In the genomic region with DNA sequence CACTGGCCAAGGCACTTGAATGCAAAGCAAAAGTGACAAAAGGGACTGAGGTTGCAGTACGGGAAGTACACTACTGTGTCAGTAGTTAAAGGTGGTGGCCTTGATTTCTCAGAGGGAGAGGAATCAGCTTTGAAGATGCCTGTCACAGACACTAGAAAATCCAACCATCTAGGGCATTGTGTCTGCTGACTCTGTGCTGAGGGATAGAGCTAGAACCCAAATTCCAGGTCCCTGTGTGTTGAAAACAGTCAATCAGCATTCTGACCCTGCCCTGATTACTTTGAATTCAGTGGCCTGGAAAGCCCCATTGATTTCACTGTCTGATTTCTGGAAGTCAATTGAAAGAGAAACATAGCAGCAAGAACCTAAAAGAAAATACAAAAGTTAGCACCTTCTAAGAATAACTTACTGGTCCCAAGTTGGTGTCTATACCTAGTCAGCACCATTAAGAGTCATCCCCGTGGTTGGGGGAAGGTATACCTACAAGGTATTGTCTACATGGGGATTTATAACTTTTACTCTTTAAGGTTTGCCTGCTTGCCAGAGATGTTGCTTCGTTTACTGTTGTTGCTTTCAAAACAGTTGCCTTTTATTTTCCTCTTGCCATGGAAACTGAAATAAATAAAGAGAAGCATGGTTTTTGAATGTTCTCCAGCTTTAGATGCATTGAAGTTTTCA, we compare ENCODE assay signal across 9 cellular contexts.
DNase-seq lines count a peak whose midpoint lies in the region; ATAC-seq, FAIRE-seq and TF ChIP-seq lines count a peak whose summit lies in the region.
"Had no signal": no experiment of that assay in that cellular context is flagged by ENCODE, and none has a peak within 500 bp of the region (broad histone marks: within the 10 kb centered on the region; RNA-seq: fewer than 3 reads in every experiment).

No MANE protein-coding gene starts in this region.

- peak overlapping the region; percentile 18; the same call in 2 of the 3 replicates for H3K4me2 ChIP-seq in A549
- peak overlapping the region; percentile 70 for H3K4me2 ChIP-seq in GM12878 (ENCODE audit: control insufficient read depth, insufficient read depth)
- no peak overlapping the region for H3K4me2 ChIP-seq in Karpas-422 (ENCODE audit: low read depth, low read length, poor library complexity, severe bottlenecking)

- no peak for DNase-seq in A549 (ENCODE audit: low read depth in 1 of 2, low spot score in 1 of 2)
- DNase-seq in GM12878 (ENCODE audit: low read depth, low spot score) = no peak
- DNase-seq in NCI-H82 treated with DMSO at 0.1 percent for 48 hours (lab: John Stamatoyannopoulos, UW; ENCODE audit: unreplicated experiment) = no peak
- no peak for DNase-seq in Karpas-422
- DNase-seq in NCI-H2029 treated with DMSO at 0.1 percent for 48 hours (lab: John Stamatoyannopoulos, UW) = no peak
- DNase-seq in DMS153 treated with DMSO at 0.1 percent for 48 hours (lab: John Stamatoyannopoulos, UW; ENCODE audit: unreplicated experiment) = no peak

- SMC1A ChIA-PET in GM12878 (lab: Charles Lee; ENCODE audit: uncharacterized antibody, unreplicated experiment) = interaction anchor here (0.7 to 3.8 kb wide), 11 partner anchors 11 to 150 kb away, joined by 4 to 23 read pairs (median 4); no protein-coding TSS in a partner anchor

- H3K36me3 ChIP-seq in GM12878 (ENCODE audit: control insufficient read depth in 2 of 2, insufficient read depth in 2 of 2, low read length in 1 of 2) (no peaks in the 10 kb centered on the region), Karpas-422 (ENCODE audit: insufficient read depth, low read length) (no peaks in the 10 kb centered on the region)

- H3K79me2 ChIP-seq in GM12878 (ENCODE audit: control insufficient read depth, insufficient read depth, low read length) (no peaks in the 10 kb centered on the region), Karpas-422 (ENCODE audit: low read length) (no peaks in the 10 kb centered on the region)

- in situ Hi-C loops in GM12878 (cut with MboI) = loop anchor here (5.0 kb wide), 2 partner anchors 64 to 129 kb away; no protein-coding TSS in a partner anchor

- WGBS in A549 (ENCODE audit: missing lambda C conversion rate) = 74% methylated on average over 3 of the region's 3 CpGs
- WGBS in GM12878 (ENCODE audit: insufficient coverage, insufficient replicate concordance, low lambda C conversion rate, missing lambda C conversion rate) = 3% methylated on average over 3 of the region's 3 CpGs

- ATAC-seq in A549 (no peak), GM19372 (IDR thresholded peaks at IDR 0.05; ENCODE audit: low read depth, unreplicated experiment) (peak; percentile 45), HG03575 (IDR thresholded peaks at IDR 0.05; ENCODE audit: extremely low read depth, insufficient number of reproducible peaks, low FRiP score, unreplicated experiment) (peak; percentile 21), GM12878 (peak; percentile 73)

- H3K9ac ChIP-seq in GM12878 (ENCODE audit: control insufficient read depth, insufficient read depth, low read length) (peak overlapping the region; percentile 38; the same call in 1 of the 2 replicates), Karpas-422 (ENCODE audit: low read length) (no peak overlapping the region)

- peaks cover 55% of the 10 kb centered on the region for H3K4me1 ChIP-seq in A549
- H3K4me1 ChIP-seq in GM12878 (ENCODE audit: control insufficient read depth, insufficient read depth, low read length) = peaks cover 22% of the 10 kb centered on the region
- H3K4me1 ChIP-seq in Karpas-422 (ENCODE audit: low read length) = no peaks in the 10 kb centered on the region

- H2AFZ ChIP-seq in GM12878 (ENCODE audit: control insufficient read depth, low read depth, low read length) = peak overlapping the region; percentile 40
- no peak overlapping the region for H2AFZ ChIP-seq in Karpas-422 (ENCODE audit: low read length)

- POLR2A ChIA-PET in A549 (lab: Yijun Ruan, JAX) (interaction anchor here (0.7 kb wide), 1 partner anchor 78 kb away, joined by 5 read pairs; no protein-coding TSS in a partner anchor), GM12878 (lab: Charles Lee) (interaction anchor here (0.6 to 1.0 kb wide), 7 partner anchors 16 to 1371 kb away, joined by 3 to 12 read pairs (median 3); no protein-coding TSS in a partner anchor)

- H3K27ac ChIP-seq in A549 (peak overlapping the region; percentile 90 to 94), GM12878 (ENCODE audit: control insufficient read depth, insufficient read depth) (peak overlapping the region; percentile 73), Karpas-422 (ENCODE audit: low read length) (no peak overlapping the region)
- H3K27ac ChIP-seq: HL-60 had no signal

- no peak for TF ChIP-seq POLR2A in A549 (IDR thresholded peaks at IDR 0.05; ENCODE audit: low read length)
- TF ChIP-seq POLR2A in GM12878 (IDR thresholded peaks at IDR 0.05; ENCODE audit: low read depth, low read length) = no peak

- intact Hi-C loops in GM12878 (cut with micrococcal nuclease; ENCODE audit: unreplicated experiment) = loop anchor here (2.0 kb wide), 2 partner anchors 69 to 113 kb away; no protein-coding TSS in a partner anchor

- TF ChIP-seq CTCF in A549 (IDR thresholded peaks at IDR 0.05) = no peak
- no peak for TF ChIP-seq CTCF in GM12878 (IDR thresholded peaks at IDR 0.05 in 2 of 3, conservative IDR thresholded peaks at IDR 0.05 in 1 of 3; ENCODE audit: control insufficient read depth in 2 of 3, extremely low read depth in 1 of 3, insufficient read depth in 1 of 3, low read depth in 3 of 3, low read length in 3 of 3)

- H3K4me3 ChIP-seq in A549 = no peak overlapping the region
- H3K4me3 ChIP-seq in GM12878 = peak overlapping the region; percentile 11; the same call in 1 of the 2 replicates
- H3K4me3 ChIP-seq in Karpas-422 (ENCODE audit: low read length) = no peak overlapping the region

- TF ChIP-seq RAD21 in A549 (conservative IDR thresholded peaks at IDR 0.05 in 1 of 2, IDR thresholded peaks at IDR 0.05 in 1 of 2) (no peak), GM12878 (IDR thresholded peaks at IDR 0.05; ENCODE audit: insufficient read depth, low read depth, low read length) (0 out of 2 replicates have a peak, but pooled peaks have one; percentile 10)

- H3K9me3 ChIP-seq in A549 (no peaks in the 10 kb centered on the region), GM12878 (replicated peaks; ENCODE audit: control insufficient read depth, insufficient read depth, low read length) (no peaks in the 10 kb centered on the region), Karpas-422 (ENCODE audit: low read length) (no peaks in the 10 kb centered on the region)

- H3K27me3 ChIP-seq in GM12878 (replicated peaks in 1 of 2; ENCODE audit: control insufficient read depth in 2 of 2, insufficient read depth in 2 of 2, low read length in 1 of 2) (no peaks in the 10 kb centered on the region), Karpas-422 (ENCODE audit: low read length) (no peaks in the 10 kb centered on the region)

- BruUV-seq in GM12878 (replicated peaks; lab: Mats Ljungman, UMichigan) = no TSS peak

- H4K20me1 ChIP-seq in GM12878 (ENCODE audit: control insufficient read depth, insufficient read depth) (no peaks in the 10 kb centered on the region), Karpas-422 (ENCODE audit: insufficient read depth, low read depth, low read length) (no peaks in the 10 kb centered on the region)

- no peak for FAIRE-seq in A549 (lab: Jason Lieb, UNC)
- FAIRE-seq in GM12878 (lab: Jason Lieb, UNC) = peak; percentile 73

- no peaks in the 10 kb centered on the region for H3K9me2 ChIP-seq in Karpas-422 (replicated peaks; ENCODE audit: insufficient read depth, low read length)

- CTCF ChIA-PET in A549 (lab: Yijun Ruan, JAX) (no interaction called here), GM12878 (lab: Yijun Ruan, JAX) (interaction anchor here (0.9 to 1.0 kb wide), 2 partner anchors 224 to 318 kb away, joined by 3 read pairs; no protein-coding TSS in a partner anchor)

- RAD21 ChIA-PET in GM12878 (lab: Charles Lee; ENCODE audit: unreplicated experiment) = interaction anchor here (0.6 to 3.7 kb wide), 19 partner anchors 16 to 377 kb away, joined by 3 to 20 read pairs (median 3); no protein-coding TSS in a partner anchor

- TF ChIP-seq EP300 in A549 (IDR thresholded peaks at IDR 0.05) = no peak
- peak; percentile 58 to 63; a peak in 3 of 4 replicates for TF ChIP-seq EP300 in GM12878 (IDR thresholded peaks at IDR 0.05; ENCODE audit: borderline replicate concordance in 1 of 2, control insufficient read depth in 1 of 2, low read depth in 2 of 2, low read length in 2 of 2)

TF ChIP-seq in A549, 52 proteins besides CTCF, POLR2A, EP300 and RAD21:
- TF ChIP-seq KDM5A (IDR thresholded peaks at IDR 0.05) (no peak), FOSB (CRISPR knock-in tag; IDR thresholded peaks at IDR 0.05) (no peak), HOXA7 (CRISPR knock-in tag; IDR thresholded peaks at IDR 0.05) (no peak)

TF ChIP-seq in GM12878, 131 proteins besides CTCF, POLR2A, EP300 and RAD21 (continues in another document):
- TF ChIP-seq ZBED1 (IDR thresholded peaks at IDR 0.05; ENCODE audit: borderline replicate concordance) = 0 out of 2 replicates have a peak, but pooled peaks have one; percentile 36
- TF ChIP-seq, protein P1, sequence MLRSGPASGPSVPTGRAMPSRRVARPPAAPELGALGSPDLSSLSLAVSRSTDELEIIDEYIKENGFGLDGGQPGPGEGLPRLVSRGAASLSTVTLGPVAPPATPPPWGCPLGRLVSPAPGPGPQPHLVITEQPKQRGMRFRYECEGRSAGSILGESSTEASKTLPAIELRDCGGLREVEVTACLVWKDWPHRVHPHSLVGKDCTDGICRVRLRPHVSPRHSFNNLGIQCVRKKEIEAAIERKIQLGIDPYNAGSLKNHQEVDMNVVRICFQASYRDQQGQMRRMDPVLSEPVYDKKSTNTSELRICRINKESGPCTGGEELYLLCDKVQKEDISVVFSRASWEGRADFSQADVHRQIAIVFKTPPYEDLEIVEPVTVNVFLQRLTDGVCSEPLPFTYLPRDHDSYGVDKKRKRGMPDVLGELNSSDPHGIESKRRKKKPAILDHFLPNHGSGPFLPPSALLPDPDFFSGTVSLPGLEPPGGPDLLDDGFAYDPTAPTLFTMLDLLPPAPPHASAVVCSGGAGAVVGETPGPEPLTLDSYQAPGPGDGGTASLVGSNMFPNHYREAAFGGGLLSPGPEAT (IDR thresholded peaks at IDR 0.05; ENCODE audit: low read depth) = peak; percentile 84
- TF ChIP-seq, protein P2, sequence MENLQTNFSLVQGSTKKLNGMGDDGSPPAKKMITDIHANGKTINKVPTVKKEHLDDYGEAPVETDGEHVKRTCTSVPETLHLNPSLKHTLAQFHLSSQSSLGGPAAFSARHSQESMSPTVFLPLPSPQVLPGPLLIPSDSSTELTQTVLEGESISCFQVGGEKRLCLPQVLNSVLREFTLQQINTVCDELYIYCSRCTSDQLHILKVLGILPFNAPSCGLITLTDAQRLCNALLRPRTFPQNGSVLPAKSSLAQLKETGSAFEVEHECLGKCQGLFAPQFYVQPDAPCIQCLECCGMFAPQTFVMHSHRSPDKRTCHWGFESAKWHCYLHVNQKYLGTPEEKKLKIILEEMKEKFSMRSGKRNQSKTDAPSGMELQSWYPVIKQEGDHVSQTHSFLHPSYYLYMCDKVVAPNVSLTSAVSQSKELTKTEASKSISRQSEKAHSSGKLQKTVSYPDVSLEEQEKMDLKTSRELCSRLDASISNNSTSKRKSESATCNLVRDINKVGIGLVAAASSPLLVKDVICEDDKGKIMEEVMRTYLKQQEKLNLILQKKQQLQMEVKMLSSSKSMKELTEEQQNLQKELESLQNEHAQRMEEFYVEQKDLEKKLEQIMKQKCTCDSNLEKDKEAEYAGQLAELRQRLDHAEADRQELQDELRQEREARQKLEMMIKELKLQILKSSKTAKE (IDR thresholded peaks at IDR 0.05; ENCODE audit: low read depth, poor library complexity, severe bottlenecking) = peak; percentile 52

Comparison
In these comparisons a context has a peak if more than half of its experiments do, and no peak if none do; other contexts are left out.
1. ATAC-seq: peak in GM19372 (single experiment), HG03575 (single experiment) and GM12878 (single experiment); none in A549 (0 of 2).
2. Of the 24 proteins assayed by ChIP-seq in both GM12878 and A549: peak only in GM12878: EP300 and RAD21; only in A549: none; in both: none; in neither: 21; mixed calls (peak in some experiments, not most) for 1.